In the genomic region with DNA sequence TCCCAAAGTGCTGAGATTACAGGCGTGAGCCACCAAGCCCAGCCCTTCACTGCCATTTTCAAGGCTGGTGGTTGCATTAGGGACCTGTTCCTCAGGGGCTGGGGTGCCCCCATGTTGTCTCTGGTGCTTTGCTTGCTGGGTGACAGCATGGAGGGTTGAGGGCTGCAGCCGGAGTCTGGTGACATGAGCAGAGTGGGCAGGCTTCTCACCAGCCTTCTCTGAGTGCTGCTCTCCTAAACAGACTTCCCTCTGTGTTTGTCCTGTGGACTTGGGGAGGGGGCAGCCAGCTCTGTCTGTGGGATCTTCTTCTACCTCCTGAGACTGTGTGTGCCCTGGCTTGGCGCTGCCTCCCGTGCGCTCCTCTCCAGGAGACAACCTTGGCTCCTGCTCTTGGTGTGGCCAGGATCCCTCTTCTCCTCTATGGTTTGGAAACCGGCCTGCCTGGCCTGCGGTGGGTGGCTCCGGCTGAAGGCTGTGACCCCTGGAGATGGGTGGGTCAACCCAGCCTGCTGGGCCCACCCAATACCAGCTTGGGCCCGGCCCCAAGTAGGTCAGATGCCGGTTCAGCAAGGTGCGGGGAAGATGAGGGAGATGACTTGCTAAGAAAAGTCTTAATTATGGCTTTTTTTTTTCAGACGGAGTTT, we compare ENCODE assay signal across 17 cellular contexts.
DNase-seq lines count a peak whose midpoint lies in the region; ATAC-seq, FAIRE-seq and TF ChIP-seq lines count a peak whose summit lies in the region.
"Had no signal": no experiment of that assay in that cellular context is flagged by ENCODE, and none has a peak within 500 bp of the region (broad histone marks: within the 10 kb centered on the region; RNA-seq: fewer than 3 reads in every experiment).

No MANE protein-coding gene starts in this region.

- no peaks in the 10 kb centered on the region for H3K9me3 ChIP-seq in astrocyte (ENCODE audit: insufficient read depth, low read depth, low read length)
- no peaks in the 10 kb centered on the region for H3K9me3 ChIP-seq in mesenchymal stem cell (ENCODE audit: control insufficient read depth, low read length)
- H3K9me3 ChIP-seq in upper lobe of left lung = no peaks in the 10 kb centered on the region
- H3K9me3 ChIP-seq: BLaER1 had no signal

- H2BK120ac ChIP-seq in mesenchymal stem cell (ENCODE audit: low read depth, low read length) = no peak overlapping the region

- no peaks in the 10 kb centered on the region for H3K27me3 ChIP-seq in astrocyte (ENCODE audit: insufficient read depth, low read length)
- no peaks in the 10 kb centered on the region for H3K27me3 ChIP-seq in mesenchymal stem cell (ENCODE audit: control insufficient read depth in 1 of 2, insufficient read depth in 1 of 2, low read length in 2 of 2)
- H3K27me3 ChIP-seq in upper lobe of left lung = no peaks in the 10 kb centered on the region
- H3K27me3 ChIP-seq: BLaER1 had no signal

- H3K4me1 ChIP-seq in astrocyte (ENCODE audit: insufficient read depth, low read length) (no peaks in the 10 kb centered on the region), mesenchymal stem cell (ENCODE audit: control insufficient read depth, insufficient read depth, low read depth, low read length) (peaks cover 2% of the 10 kb centered on the region), upper lobe of left lung (peaks cover 0 to 3% (median 0%) of the 10 kb centered on the region in 4 donors)

- no peak overlapping the region for H2BK15ac ChIP-seq in mesenchymal stem cell (ENCODE audit: low read depth, poor library complexity, severe bottlenecking)

- no peak overlapping the region for H3K23ac ChIP-seq in mesenchymal stem cell (ENCODE audit: low read length in 2 of 2)

- 99% methylated on average over 10 of the region's 12 CpGs for WGBS in mesenchymal stem cell
- WGBS in upper lobe of left lung, 2 donors = 91 to 96% methylated on average over 10 to 11 of the region's 12 CpGs

- no peak overlapping the region for H3K9ac ChIP-seq in astrocyte (ENCODE audit: low read length)
- H3K9ac ChIP-seq in mesenchymal stem cell (ENCODE audit: low read length) = peak overlapping the region; percentile 15
- H3K9ac ChIP-seq: BLaER1 had no signal

- H3K14ac ChIP-seq in mesenchymal stem cell (ENCODE audit: low read length in 2 of 2) = no peak overlapping the region

- H3K9me3 Mint-ChIP-seq in activated naive CD8-positive, alpha-beta T cell treated with anti-CD3 and anti-CD28 coated beads, Interleukin-2, amount 10 ng/mL, durations not matched to agents 7 days and 5 days = no peaks in the 10 kb centered on the region
- H3K9me3 Mint-ChIP-seq in activated naive CD8-positive, alpha-beta T cell treated with anti-CD3 and anti-CD28 coated beads, Interleukin-2, amount 50 U/mL, for 24 hours = no peaks in the 10 kb centered on the region
- H3K9me3 Mint-ChIP-seq in astrocyte (ENCODE audit: unreplicated experiment) = no peaks in the 10 kb centered on the region
- H3K9me3 Mint-ChIP-seq: CD8-positive, alpha-beta T cell had no signal

- no peak overlapping the region for H2BK5ac ChIP-seq in mesenchymal stem cell (ENCODE audit: low read depth, low read length, poor library complexity, severe bottlenecking)

- peaks cover 7% of the 10 kb centered on the region for H3K36me3 Mint-ChIP-seq in activated naive CD8-positive, alpha-beta T cell treated with anti-CD3 and anti-CD28 coated beads, Interleukin-2, amount 10 ng/mL, durations not matched to agents 7 days and 5 days
- H3K36me3 Mint-ChIP-seq in activated naive CD8-positive, alpha-beta T cell treated with anti-CD3 and anti-CD28 coated beads, Interleukin-2, amount 50 U/mL, for 24 hours (ENCODE audit: low read depth) = peaks cover 26% of the 10 kb centered on the region
- peaks cover 5% of the 10 kb centered on the region for H3K36me3 Mint-ChIP-seq in astrocyte (ENCODE audit: low read depth, unreplicated experiment)

- H3K27ac Mint-ChIP-seq in activated naive CD8-positive, alpha-beta T cell treated with anti-CD3 and anti-CD28 coated beads, Interleukin-2, amount 10 ng/mL, durations not matched to agents 7 days and 5 days = peak overlapping the region; percentile 45
- H3K27ac Mint-ChIP-seq in activated naive CD8-positive, alpha-beta T cell treated with anti-CD3 and anti-CD28 coated beads, Interleukin-2, amount 50 U/mL, for 24 hours = no peak overlapping the region
- peak overlapping the region; percentile 75 for H3K27ac Mint-ChIP-seq in astrocyte (ENCODE audit: unreplicated experiment)
- H3K27ac Mint-ChIP-seq: CD8-positive, alpha-beta T cell had no signal

- H3K4me1 Mint-ChIP-seq in activated naive CD8-positive, alpha-beta T cell treated with anti-CD3 and anti-CD28 coated beads, Interleukin-2, amount 10 ng/mL, durations not matched to agents 7 days and 5 days = peaks cover 12% of the 10 kb centered on the region
- H3K4me1 Mint-ChIP-seq in activated naive CD8-positive, alpha-beta T cell treated with anti-CD3 and anti-CD28 coated beads, Interleukin-2, amount 50 U/mL, for 24 hours = peaks cover 16% of the 10 kb centered on the region
- H3K4me1 Mint-ChIP-seq in astrocyte (ENCODE audit: low read depth, unreplicated experiment) = peaks cover 4% of the 10 kb centered on the region

- POLR2A ChIA-PET in activated naive CD8-positive, alpha-beta T cell treated with anti-CD3 and anti-CD28 coated beads, Interleukin-2, amount 10 ng/mL, durations not matched to agents 7 days and 5 days (lab: Charles Lee) = no interaction called here

- peaks cover 6% of the 10 kb centered on the region for H3K36me3 ChIP-seq in astrocyte (ENCODE audit: insufficient read depth, low read length)
- H3K36me3 ChIP-seq in mesenchymal stem cell (ENCODE audit: control insufficient read depth in 1 of 2, insufficient read depth in 2 of 2, low read depth in 1 of 2, low read length in 2 of 2) = peaks cover 18 to 34% of the 10 kb centered on the region in 2 experiments
- H3K36me3 ChIP-seq in upper lobe of left lung = peaks cover 3 to 20% (median 16%) of the 10 kb centered on the region in 4 donors

- TF ChIP-seq CTCF in astrocyte (IDR thresholded peaks at IDR 0.05; ENCODE audit: insufficient read depth, low read depth, low read length) (no peak), upper lobe of left lung (IDR thresholded peaks at IDR 0.05) (no peak)

- no peak for DNase-seq in activated naive CD8-positive, alpha-beta T cell treated with anti-CD3 and anti-CD28 coated beads, Interleukin-2, amount 10 ng/mL, durations not matched to agents 7 days and 5 days
- DNase-seq in activated naive CD8-positive, alpha-beta T cell treated with anti-CD3 and anti-CD28 coated beads, Interleukin-2, amount 50 U/mL, for 24 hours = no peak
- DNase-seq in astrocyte (ENCODE audit: low read depth) (no peak), mesenchymal stem cell (no peak), upper lobe of left lung (peak; percentile 14 to 61), middle frontal gyrus (ENCODE audit: extremely low spot score, low spot score) (no peak), NCI-H1105 (lab: John Stamatoyannopoulos, UW) (no peak), DMS153 (lab: John Stamatoyannopoulos, UW) (no peak)
- DNase-seq: CD8-positive, alpha-beta T cell; DMS79; NCI-H1417; NCI-H187 treated with DMSO at 0.1 percent for 48 hours; NCI-H446 treated with DMSO at 0.1 percent for 48 hours; NK-92 treated with Interleukin-12 subunit alpha and Interleukin-12 subunit beta, amount 100 ng/mL, for 24 hours had no signal

- H3K4ac ChIP-seq in mesenchymal stem cell (ENCODE audit: low read depth in 1 of 2, low read length in 2 of 2) = no peak overlapping the region

- peaks cover 24% of the 10 kb centered on the region for H4K20me1 ChIP-seq in astrocyte (ENCODE audit: insufficient read depth, low read length)

- no peak for TF ChIP-seq EP300 in upper lobe of left lung (IDR thresholded peaks at IDR 0.05)

- H4K8ac ChIP-seq in mesenchymal stem cell (ENCODE audit: low read length) = no peak overlapping the region

- no peak overlapping the region for H3K4me2 ChIP-seq in astrocyte (ENCODE audit: low read length)
- H3K4me2 ChIP-seq in mesenchymal stem cell (ENCODE audit: low read length, poor library complexity, severe bottlenecking) = no peak overlapping the region
- H3K4me2 ChIP-seq: BLaER1 had no signal

- no peak for FAIRE-seq in astrocyte (lab: Jason Lieb, UNC)
- FAIRE-seq: HTR-8/SVneo had no signal

- no peak for TF ChIP-seq POLR2A in upper lobe of left lung (IDR thresholded peaks at IDR 0.05)

- peaks cover 38% of the 10 kb centered on the region for H3K79me2 ChIP-seq in astrocyte (ENCODE audit: insufficient read depth, low read length)

- no peak overlapping the region for H3K4me3 Mint-ChIP-seq in activated naive CD8-positive, alpha-beta T cell treated with anti-CD3 and anti-CD28 coated beads, Interleukin-2, amount 10 ng/mL, durations not matched to agents 7 days and 5 days
- H3K4me3 Mint-ChIP-seq in activated naive CD8-positive, alpha-beta T cell treated with anti-CD3 and anti-CD28 coated beads, Interleukin-2, amount 50 U/mL, for 24 hours = no peak overlapping the region
- no peak overlapping the region for H3K4me3 Mint-ChIP-seq in astrocyte (ENCODE audit: unreplicated experiment)
- H3K4me3 Mint-ChIP-seq: CD8-positive, alpha-beta T cell had no signal

- no peak overlapping the region for H3K18ac ChIP-seq in mesenchymal stem cell (ENCODE audit: low read depth in 1 of 2, low read length in 2 of 2)

- H4K91ac ChIP-seq in mesenchymal stem cell (ENCODE audit: low read length) = no peak overlapping the region

- H3K27ac ChIP-seq in astrocyte (ENCODE audit: low read depth, low read length) (no peak overlapping the region), mesenchymal stem cell (ENCODE audit: low read length, poor library complexity, severe bottlenecking) (no peak overlapping the region), upper lobe of left lung (no peak overlapping the region)
- H3K27ac ChIP-seq: BLaER1 had no signal

- H2AK5ac ChIP-seq in mesenchymal stem cell (ENCODE audit: low read length, severe bottlenecking) = no peak overlapping the region

- H2BK12ac ChIP-seq in mesenchymal stem cell (ENCODE audit: low read length in 2 of 2) = no peak overlapping the region

- H3K4me3 ChIP-seq in astrocyte (ENCODE audit: insufficient read depth, low read depth, low read length) = no peak overlapping the region
- no peak overlapping the region for H3K4me3 ChIP-seq in mesenchymal stem cell (ENCODE audit: insufficient read depth in 1 of 2, low read depth in 1 of 2, low read length in 2 of 2)
- no peak overlapping the region for H3K4me3 ChIP-seq in upper lobe of left lung
- H3K4me3 ChIP-seq: BLaER1 had no signal

- ATAC-seq in activated naive CD8-positive, alpha-beta T cell treated with anti-CD3 and anti-CD28 coated beads, Interleukin-2, amount 10 ng/mL, durations not matched to agents 7 days and 5 days (ENCODE audit: low read depth) = no peak
- no peak for ATAC-seq in activated naive CD8-positive, alpha-beta T cell treated with anti-CD3 and anti-CD28 coated beads, Interleukin-2, amount 50 U/mL, for 24 hours
- no peak for ATAC-seq in upper lobe of left lung (ENCODE audit: low FRiP score in 2 of 2)
- ATAC-seq: CD8-positive, alpha-beta T cell; HCT116 had no signal

- no peaks in the 10 kb centered on the region for H3K27me3 Mint-ChIP-seq in activated naive CD8-positive, alpha-beta T cell treated with anti-CD3 and anti-CD28 coated beads, Interleukin-2, amount 10 ng/mL, durations not matched to agents 7 days and 5 days
- no peaks in the 10 kb centered on the region for H3K27me3 Mint-ChIP-seq in activated naive CD8-positive, alpha-beta T cell treated with anti-CD3 and anti-CD28 coated beads, Interleukin-2, amount 50 U/mL, for 24 hours
- no peaks in the 10 kb centered on the region for H3K27me3 Mint-ChIP-seq in astrocyte (ENCODE audit: low read depth, unreplicated experiment)

- peaks cover 18% of the 10 kb centered on the region for H3K79me1 ChIP-seq in mesenchymal stem cell (replicated peaks; ENCODE audit: low read length, poor library complexity, severe bottlenecking)

- no peak overlapping the region for H2AFZ ChIP-seq in astrocyte (ENCODE audit: low read depth, low read length)
- no peak overlapping the region for H2AFZ ChIP-seq in mesenchymal stem cell (ENCODE audit: low read depth, low read length)

Comparison
In these comparisons a context has a peak if more than half of its experiments do, and no peak if none do; other contexts are left out.
1. DNase-seq: peak in upper lobe of left lung (2 of 2); none in activated naive CD8-positive, alpha-beta T cell treated with anti-CD3 and anti-CD28 coated beads, Interleukin-2, amount 10 ng/mL, durations not matched to agents 7 days and 5 days (single experiment), activated naive CD8-positive, alpha-beta T cell treated with anti-CD3 and anti-CD28 coated beads, Interleukin-2, amount 50 U/mL, for 24 hours (single experiment), astrocyte (single experiment), mesenchymal stem cell (single experiment), middle frontal gyrus (single experiment), NCI-H1105 (single experiment) and DMS153 (single experiment).